Comparison of ENCODE assay signal across 1 cellular context in the genomic region with DNA sequence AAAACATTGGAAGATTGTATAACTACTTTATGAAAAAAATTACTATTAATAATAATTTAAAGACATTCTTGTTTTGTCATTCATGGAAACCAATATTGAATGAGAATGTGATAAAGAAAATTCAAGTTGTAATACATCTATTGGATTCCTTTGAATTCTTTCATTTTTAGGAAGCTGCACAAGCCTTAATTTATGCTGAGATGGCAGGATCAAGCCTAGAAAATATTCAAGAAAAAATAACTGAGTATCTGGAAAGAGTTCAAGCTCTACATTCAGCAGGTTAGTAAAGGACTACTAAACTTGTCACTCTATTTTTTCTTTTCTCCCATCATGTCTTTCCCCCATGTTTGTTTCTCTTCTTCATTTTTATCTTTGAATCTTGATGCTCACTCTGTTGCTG.
TF ChIP-seq lines count a peak whose summit lies in the region.

No MANE protein-coding gene starts in this region.

TF ChIP-seq in HepG2, 621 proteins besides CTCF, POLR2A, EP300 and RAD21 (continued from another document):
- no peak for TF ChIP-seq ZNF629 (CRISPR knock-in tag; conservative IDR thresholded peaks at IDR 0.05)
- TF ChIP-seq, protein P1, sequence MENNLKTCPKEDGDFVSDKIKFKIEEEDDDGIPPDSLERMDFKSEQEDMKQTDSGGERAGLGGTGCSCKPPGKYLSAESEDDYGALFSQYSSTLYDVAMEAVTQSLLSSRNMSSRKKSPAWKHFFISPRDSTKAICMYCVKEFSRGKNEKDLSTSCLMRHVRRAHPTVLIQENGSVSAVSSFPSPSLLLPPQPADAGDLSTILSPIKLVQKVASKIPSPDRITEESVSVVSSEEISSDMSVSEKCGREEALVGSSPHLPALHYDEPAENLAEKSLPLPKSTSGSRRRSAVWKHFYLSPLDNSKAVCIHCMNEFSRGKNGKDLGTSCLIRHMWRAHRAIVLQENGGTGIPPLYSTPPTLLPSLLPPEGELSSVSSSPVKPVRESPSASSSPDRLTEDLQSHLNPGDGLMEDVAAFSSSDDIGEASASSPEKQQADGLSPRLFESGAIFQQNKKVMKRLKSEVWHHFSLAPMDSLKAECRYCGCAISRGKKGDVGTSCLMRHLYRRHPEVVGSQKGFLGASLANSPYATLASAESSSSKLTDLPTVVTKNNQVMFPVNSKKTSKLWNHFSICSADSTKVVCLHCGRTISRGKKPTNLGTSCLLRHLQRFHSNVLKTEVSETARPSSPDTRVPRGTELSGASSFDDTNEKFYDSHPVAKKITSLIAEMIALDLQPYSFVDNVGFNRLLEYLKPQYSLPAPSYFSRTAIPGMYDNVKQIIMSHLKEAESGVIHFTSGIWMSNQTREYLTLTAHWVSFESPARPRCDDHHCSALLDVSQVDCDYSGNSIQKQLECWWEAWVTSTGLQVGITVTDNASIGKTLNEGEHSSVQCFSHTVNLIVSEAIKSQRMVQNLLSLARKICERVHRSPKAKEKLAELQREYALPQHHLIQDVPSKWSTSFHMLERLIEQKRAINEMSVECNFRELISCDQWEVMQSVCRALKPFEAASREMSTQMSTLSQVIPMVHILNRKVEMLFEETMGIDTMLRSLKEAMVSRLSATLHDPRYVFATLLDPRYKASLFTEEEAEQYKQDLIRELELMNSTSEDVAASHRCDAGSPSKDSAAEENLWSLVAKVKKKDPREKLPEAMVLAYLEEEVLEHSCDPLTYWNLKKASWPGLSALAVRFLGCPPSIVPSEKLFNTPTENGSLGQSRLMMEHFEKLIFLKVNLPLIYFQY (CRISPR knock-in tag; IDR thresholded peaks at IDR 0.05; ENCODE audit: borderline replicate concordance): no peak
- TF ChIP-seq FOXA3 (CRISPR knock-in tag; IDR thresholded peaks at IDR 0.05): no peak
- TF ChIP-seq, protein P2, sequence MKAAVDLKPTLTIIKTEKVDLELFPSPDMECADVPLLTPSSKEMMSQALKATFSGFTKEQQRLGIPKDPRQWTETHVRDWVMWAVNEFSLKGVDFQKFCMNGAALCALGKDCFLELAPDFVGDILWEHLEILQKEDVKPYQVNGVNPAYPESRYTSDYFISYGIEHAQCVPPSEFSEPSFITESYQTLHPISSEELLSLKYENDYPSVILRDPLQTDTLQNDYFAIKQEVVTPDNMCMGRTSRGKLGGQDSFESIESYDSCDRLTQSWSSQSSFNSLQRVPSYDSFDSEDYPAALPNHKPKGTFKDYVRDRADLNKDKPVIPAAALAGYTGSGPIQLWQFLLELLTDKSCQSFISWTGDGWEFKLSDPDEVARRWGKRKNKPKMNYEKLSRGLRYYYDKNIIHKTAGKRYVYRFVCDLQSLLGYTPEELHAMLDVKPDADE (CRISPR knock-in tag; IDR thresholded peaks at IDR 0.05): no peak
- no peak for TF ChIP-seq ZNF781 (CRISPR knock-in tag; IDR thresholded peaks at IDR 0.05; ENCODE audit: borderline replicate concordance, not compliant biosample characterization)
- peak; percentile 53; the same call in 1 of the 2 replicates for TF ChIP-seq MAFF (IDR thresholded peaks at IDR 0.05; ENCODE audit: low read depth, low read length)
- TF ChIP-seq ZNF274 (CRISPR knock-in tag; IDR thresholded peaks at IDR 0.05): no peak
TF ChIP-seq in HepG2: peak in this region for 2.
